Comparison of ENCODE assay signal across 16 cellular contexts in genomic region chr12:119642986-119643385, GRCh38. TPM values are rescaled to one million over a fixed set of nuclear protein-coding genes. Genes with fewer than 3 reads are reported as not detected.
DNase-seq lines count a peak whose midpoint lies in the region; ATAC-seq and TF ChIP-seq lines count a peak whose summit lies in the region.
"Had no signal": no experiment of that assay in that cellular context is flagged by ENCODE, and none has a peak within 500 bp of the region (broad histone marks: within the 10 kb centered on the region; RNA-seq: fewer than 3 reads in every experiment).

No MANE protein-coding gene starts in this region.

- no peaks in the 10 kb centered on the region for H3K36me3 ChIP-seq in cardiac muscle cell
- no peaks in the 10 kb centered on the region for H3K36me3 ChIP-seq in OCI-LY1 (ENCODE audit: insufficient read depth, low read length)
- no peaks in the 10 kb centered on the region for H3K36me3 ChIP-seq in stomach
- H3K36me3 ChIP-seq: spleen, upper lobe of right lung had no signal

- no peaks in the 10 kb centered on the region for H3K9me2 ChIP-seq in OCI-LY1 (ENCODE audit: low read depth, low read length)

- 63 to 71% (median 68%) methylated on average over 4 of the region's 4 CpGs for WGBS in stomach, 5 donors

- no peak overlapping the region for H3K4me3 ChIP-seq in cardiac muscle cell
- H3K4me3 ChIP-seq in OCI-LY1 (ENCODE audit: low read depth, low read length, poor library complexity, severe bottlenecking): no peak overlapping the region
- no peak overlapping the region for H3K4me3 ChIP-seq in fibroblast of pulmonary artery (replicated peaks; ENCODE audit: low read depth, low read length)
- H3K4me3 ChIP-seq in stomach: no peak overlapping the region
- H3K4me3 ChIP-seq: spleen, upper lobe of right lung had no signal

- ATAC-seq in Right ventricle myocardium inferior (no peak), GM19463 (IDR thresholded peaks at IDR 0.05; ENCODE audit: unreplicated experiment) (no peak)
- ATAC-seq: foreskin keratinocyte; naive thymus-derived CD8-positive, alpha-beta T cell; T-cell; upper lobe of right lung had no signal

- intact Hi-C loops in Right ventricle myocardium inferior (cut with DNase I): no loop called here
- intact Hi-C loops in stomach (cut with DNase I; ENCODE audit: low total_unique reads): no loop called here

- no peak for TF ChIP-seq POLR2A in stomach (IDR thresholded peaks at IDR 0.05)

- H4K20me1 ChIP-seq in OCI-LY1 (ENCODE audit: insufficient read depth, low read length): no peaks in the 10 kb centered on the region

- no peaks in the 10 kb centered on the region for H3K4me1 ChIP-seq in cardiac muscle cell (ENCODE audit: low read depth)
- H3K4me1 ChIP-seq in OCI-LY1 (ENCODE audit: insufficient read depth, low read length, severe bottlenecking): no peaks in the 10 kb centered on the region
- H3K4me1 ChIP-seq in stomach: no peaks in the 10 kb centered on the region
- H3K4me1 ChIP-seq: foreskin keratinocyte, spleen, upper lobe of right lung had no signal

- no peak overlapping the region for H3K9ac ChIP-seq in OCI-LY1 (ENCODE audit: low read length)

- TF ChIP-seq EP300 in stomach (IDR thresholded peaks at IDR 0.05): no peak

- H3F3A ChIP-seq in OCI-LY1 (ENCODE audit: insufficient read depth, low read length): no peaks in the 10 kb centered on the region

- H3K9me3 ChIP-seq in cardiac muscle cell (ENCODE audit: low read depth) (no peaks in the 10 kb centered on the region), OCI-LY1 (ENCODE audit: low read length) (no peaks in the 10 kb centered on the region), stomach (no peaks in the 10 kb centered on the region)
- H3K9me3 ChIP-seq: spleen, upper lobe of right lung had no signal

- no peak overlapping the region for H3K4me2 ChIP-seq in OCI-LY1 (ENCODE audit: low read length)

- H3K27ac ChIP-seq in cardiac muscle cell (no peak overlapping the region), OCI-LY1 (ENCODE audit: low read depth, low read length, poor library complexity, severe bottlenecking) (no peak overlapping the region), stomach (no peak overlapping the region)
- H3K27ac ChIP-seq: foreskin keratinocyte, spleen, upper lobe of right lung had no signal

- H3K27me3 ChIP-seq in cardiac muscle cell: no peaks in the 10 kb centered on the region
- H3K27me3 ChIP-seq in OCI-LY1 (ENCODE audit: insufficient read depth, low read length): no peaks in the 10 kb centered on the region
- H3K27me3 ChIP-seq in stomach: no peaks in the 10 kb centered on the region
- H3K27me3 ChIP-seq: foreskin keratinocyte, upper lobe of right lung had no signal

- H3K79me2 ChIP-seq in OCI-LY1 (ENCODE audit: insufficient read depth, low read length): no peaks in the 10 kb centered on the region

- H2AFZ ChIP-seq in OCI-LY1 (ENCODE audit: low read length): no peak overlapping the region

- DNase-seq in cardiac muscle cell (ENCODE audit: low read depth in 1 of 2, low spot score in 1 of 2) (no peak), Right ventricle myocardium inferior (ENCODE audit: missing footprints) (no peak), fibroblast of pulmonary artery (ENCODE audit: low read depth) (no peak), stomach (no peak), activated gamma-delta T cell treated with Interleukin-2 at 50 U/mL for 16 hours (no peak), GM19238 (ENCODE audit: insufficient read length, low spot score) (no peak)
- DNase-seq: activated CD4-positive, alpha-beta T cell treated with anti-CD3 and anti-CD28 coated beads, Interleukin-2, amount 50 U/mL, for 48 hours; activated naive CD4-positive, alpha-beta T cell treated with anti-CD3 and anti-CD28 coated beads for 36 hours; foreskin keratinocyte; naive thymus-derived CD8-positive, alpha-beta T cell; NCI-H1694 treated with DMSO at 0.1 percent for 48 hours; spleen; T-cell; upper lobe of right lung had no signal

- TF ChIP-seq CTCF in cardiac muscle cell (IDR thresholded peaks at IDR 0.05; ENCODE audit: low read depth, low read length) (peak; percentile 23), OCI-LY1 (IDR thresholded peaks at IDR 0.05; ENCODE audit: low read length) (peak; percentile 48), fibroblast of pulmonary artery (IDR thresholded peaks at IDR 0.05; ENCODE audit: low read length, missing control alignments) (peak; percentile 38), stomach (IDR thresholded peaks at IDR 0.05) (no peak)

RNA-seq across cellular contexts. Expression of gene PRKAB1, which starts 24.9 kb away (rescaled TPM):
- total RNA-seq in cardiac muscle cell (35.1 and 184 TPM in 2 replicates), Right ventricle myocardium inferior (12.1 TPM), stomach (100 to 1,000 TPM in 1 of 5 donors, 10 to 100 TPM in 4; 22.6 to 143 (median 53.6) TPM)
- polyA plus RNA-seq in cardiac muscle cell (35.8 and 52.6 TPM in 2 replicates), stomach (10 to 100 TPM; 30.7 to 53.6 (median 45.8) TPM)

RNA-seq across cellular contexts. Expression of gene TMEM233, which starts 49.4 kb away (rescaled TPM):
- total RNA-seq in cardiac muscle cell (0.06 and 0.07 TPM in 2 replicates), Right ventricle myocardium inferior (0.22 TPM), stomach (under 1 TPM in 1 of 5 donors, not detected in 4; 0.18 TPM)
- polyA plus RNA-seq in cardiac muscle cell (not detected in 2 replicates), stomach (under 1 TPM; 0.10 to 0.92 (median 0.25) TPM)
- total RNA-seq: activated naive CD4-positive, alpha-beta T cell treated with anti-CD3 and anti-CD28 coated beads for 36 hours; foreskin keratinocyte; naive thymus-derived CD8-positive, alpha-beta T cell; T-cell had no signal
- polyA plus RNA-seq: foreskin keratinocyte; naive thymus-derived CD8-positive, alpha-beta T cell had no signal

Comparison
In these comparisons a context has a peak if more than half of its experiments do, and no peak if none do; other contexts are left out.
1. CTCF ChIP-seq: peak in cardiac muscle cell (single experiment), OCI-LY1 (single experiment) and fibroblast of pulmonary artery (single experiment); none in stomach (0 of 7).